Comparison of ENCODE assay signal across 2 cellular contexts in the genomic region with DNA sequence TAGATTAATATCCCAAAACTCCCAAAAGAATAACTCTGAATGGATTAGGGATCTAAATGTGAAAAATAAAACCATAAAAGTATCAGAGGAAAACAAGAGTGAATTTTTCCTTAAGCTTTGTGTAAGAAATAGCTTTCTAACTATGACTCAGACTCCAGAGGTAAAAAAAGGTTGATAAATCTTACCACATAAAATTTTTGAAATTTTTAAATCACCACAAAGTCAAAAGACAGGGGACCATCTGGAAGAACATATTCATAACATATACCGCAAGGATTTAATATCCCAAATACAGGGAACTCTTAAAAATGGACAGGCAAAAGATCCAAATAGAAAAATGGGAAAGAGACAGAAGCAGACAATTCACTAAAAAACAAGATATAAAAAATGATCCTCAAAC.
TF ChIP-seq lines count a peak whose summit lies in the region.

No MANE protein-coding gene starts in this region.

TF ChIP-seq in IMR-90, 13 proteins besides CTCF, POLR2A, EP300 and RAD21:
- TF ChIP-seq, protein P1, sequence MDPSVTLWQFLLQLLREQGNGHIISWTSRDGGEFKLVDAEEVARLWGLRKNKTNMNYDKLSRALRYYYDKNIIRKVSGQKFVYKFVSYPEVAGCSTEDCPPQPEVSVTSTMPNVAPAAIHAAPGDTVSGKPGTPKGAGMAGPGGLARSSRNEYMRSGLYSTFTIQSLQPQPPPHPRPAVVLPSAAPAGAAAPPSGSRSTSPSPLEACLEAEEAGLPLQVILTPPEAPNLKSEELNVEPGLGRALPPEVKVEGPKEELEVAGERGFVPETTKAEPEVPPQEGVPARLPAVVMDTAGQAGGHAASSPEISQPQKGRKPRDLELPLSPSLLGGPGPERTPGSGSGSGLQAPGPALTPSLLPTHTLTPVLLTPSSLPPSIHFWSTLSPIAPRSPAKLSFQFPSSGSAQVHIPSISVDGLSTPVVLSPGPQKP (IDR thresholded peaks at IDR 0.05; ENCODE audit: borderline replicate concordance, low read depth, low read length): no peak
- TF ChIP-seq FOS (IDR thresholded peaks at IDR 0.05; ENCODE audit: low read depth, low read length) (peak; percentile 31; the same call in 1 of the 2 replicates), BHLHE40 (IDR thresholded peaks at IDR 0.05; ENCODE audit: low read depth, low read length) (no peak), CEBPB (IDR thresholded peaks at IDR 0.05; ENCODE audit: low read depth, low read length) (peak; percentile 16; the same call in 1 of the 2 replicates), RCOR1 (IDR thresholded peaks at IDR 0.05; ENCODE audit: insufficient replicate concordance, low read length) (no peak), MAFK (IDR thresholded peaks at IDR 0.05; ENCODE audit: low read depth, low read length) (no peak)

TF ChIP-seq in HEK293T, 16 proteins besides CTCF, POLR2A, EP300 and RAD21:
- no peak for TF ChIP-seq SP1 (IDR thresholded peaks at IDR 0.05)
- TF ChIP-seq FOXK2 (IDR thresholded peaks at IDR 0.05): no peak
- TF ChIP-seq, protein P2, sequence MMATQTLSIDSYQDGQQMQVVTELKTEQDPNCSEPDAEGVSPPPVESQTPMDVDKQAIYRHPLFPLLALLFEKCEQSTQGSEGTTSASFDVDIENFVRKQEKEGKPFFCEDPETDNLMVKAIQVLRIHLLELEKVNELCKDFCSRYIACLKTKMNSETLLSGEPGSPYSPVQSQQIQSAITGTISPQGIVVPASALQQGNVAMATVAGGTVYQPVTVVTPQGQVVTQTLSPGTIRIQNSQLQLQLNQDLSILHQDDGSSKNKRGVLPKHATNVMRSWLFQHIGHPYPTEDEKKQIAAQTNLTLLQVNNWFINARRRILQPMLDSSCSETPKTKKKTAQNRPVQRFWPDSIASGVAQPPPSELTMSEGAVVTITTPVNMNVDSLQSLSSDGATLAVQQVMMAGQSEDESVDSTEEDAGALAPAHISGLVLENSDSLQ (IDR thresholded peaks at IDR 0.05): no peak
- no peak for TF ChIP-seq HDGF (IDR thresholded peaks at IDR 0.05; ENCODE audit: borderline replicate concordance)
TF ChIP-seq in HEK293T: peak in this region for 0.
